ENCODE assay signal across 1 cellular context in genomic region chr12:106980944-106981343, GRCh38.
TF ChIP-seq lines count a peak whose summit lies in the region.

No MANE protein-coding gene starts in this region.

TF ChIP-seq in IMR-90, 13 proteins besides CTCF, POLR2A, EP300 and RAD21:
- no peak for TF ChIP-seq MAFK (IDR thresholded peaks at IDR 0.05; ENCODE audit: low read depth, low read length)
- TF ChIP-seq, protein P1, sequence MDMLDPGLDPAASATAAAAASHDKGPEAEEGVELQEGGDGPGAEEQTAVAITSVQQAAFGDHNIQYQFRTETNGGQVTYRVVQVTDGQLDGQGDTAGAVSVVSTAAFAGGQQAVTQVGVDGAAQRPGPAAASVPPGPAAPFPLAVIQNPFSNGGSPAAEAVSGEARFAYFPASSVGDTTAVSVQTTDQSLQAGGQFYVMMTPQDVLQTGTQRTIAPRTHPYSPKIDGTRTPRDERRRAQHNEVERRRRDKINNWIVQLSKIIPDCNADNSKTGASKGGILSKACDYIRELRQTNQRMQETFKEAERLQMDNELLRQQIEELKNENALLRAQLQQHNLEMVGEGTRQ (IDR thresholded peaks at IDR 0.05; ENCODE audit: low read depth, low read length) = no peak
